In the genomic region with DNA sequence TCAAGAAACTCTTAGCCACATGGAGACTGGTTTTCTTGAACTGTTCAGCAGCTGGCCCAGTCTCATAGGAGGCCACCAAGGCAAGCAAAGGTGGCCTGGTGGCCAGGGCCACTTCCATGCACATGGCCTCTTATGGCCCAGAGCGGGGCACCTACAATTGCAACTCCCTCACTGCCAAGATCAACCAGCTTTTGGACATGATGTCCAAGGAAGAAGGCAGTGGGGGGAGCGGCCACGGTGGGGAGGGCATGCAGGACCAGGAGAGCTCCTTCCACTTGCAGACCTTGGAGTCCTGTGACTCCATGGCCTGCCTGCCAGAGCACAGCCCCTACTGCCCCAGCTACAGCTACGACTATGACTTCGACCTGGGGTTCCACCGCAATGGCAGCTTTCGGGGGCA, we compare ENCODE assay signal across 36 cellular contexts.
"Had no signal": no experiment of that assay in that cellular context is flagged by ENCODE, and none has a peak within 500 bp of the region (broad histone marks: within the 10 kb centered on the region; RNA-seq: fewer than 3 reads in every experiment).

No MANE protein-coding gene starts in this region.

- DNase-seq: activated B cell treated with CpG ODN at 0.5 μM for 24 hours; activated CD4-positive, alpha-beta memory T cell treated with anti-CD3 and anti-CD28 coated beads for 36 hours; activated CD4-positive, alpha-beta T cell treated with anti-CD3 and anti-CD28 coated beads for 4 hours; activated CD4-positive, alpha-beta T cell treated with anti-CD3 and anti-CD28 coated beads, Interleukin-2, amount 10 ng/mL, durations not matched to agents 24 days and 14 days; activated CD4-positive, alpha-beta T cell treated with anti-CD3 and anti-CD28 coated beads, Interleukin-2, amount 50 U/mL, for 1 hour; activated CD4-positive, alpha-beta T cell treated with anti-CD3 and anti-CD28 coated beads, Interleukin-2, amount 50 U/mL, for 4 hours; activated CD4-positive, CD25-positive, alpha-beta regulatory T cell treated with anti-CD3 and anti-CD28 coated beads, Interleukin-2, amount 50 U/mL, for 72 hours; activated CD8-positive, alpha-beta memory T cell treated with anti-CD3 and anti-CD28 coated beads, Interleukin-2, amount 50 U/mL, for 4 hours; activated CD8-positive, alpha-beta T cell treated with anti-CD3 and anti-CD28 coated beads for 36 hours; activated effector memory CD4-positive, alpha-beta T cell treated with anti-CD3 and anti-CD28 coated beads, Interleukin-2, amount 50 U/mL, for 16 hours; activated gamma-delta T cell treated with Interleukin-2 at 50 U/mL for 16 hours; activated naive CD4-positive, alpha-beta T cell; activated naive CD4-positive, alpha-beta T cell treated with anti-CD3 and anti-CD28 coated beads for 36 hours; activated naive CD4-positive, alpha-beta T cell treated with anti-CD3 and anti-CD28 coated beads, Interleukin-2, amount 50 U/mL, for 16 hours; activated naive CD8-positive, alpha-beta T cell treated with anti-CD3 and anti-CD28 coated beads for 36 hours; activated T-cell treated with anti-CD3 and anti-CD28 coated beads for 4 hours; activated T-cell treated with anti-CD3 and anti-CD28 coated beads, Interleukin-2, amount 50 U/mL, for 1 hour; activated T-cell treated with anti-CD3 and anti-CD28 coated beads, Interleukin-2, amount 50 U/mL, for 4 hours; activated T-cell treated with anti-CD3 and anti-CD28 coated beads, Interleukin-2, amount 50 U/mL, for 72 hours; adrenal gland; amniotic stem cell; caudate nucleus; cerebellar nuclear complex; T-helper 1 cell; T-helper 2 cell; T-helper 9 cell had no signal

- H3K27ac ChIP-seq: adrenal gland, ascending aorta, cardiac muscle cell, VCaP had no signal

- H3K4me1 ChIP-seq: adrenal gland, ascending aorta had no signal

- H3K36me3 Mint-ChIP-seq: activated CD4-positive, alpha-beta memory T cell treated with anti-CD3 and anti-CD28 coated beads for 36 hours; activated naive CD8-positive, alpha-beta T cell treated with anti-CD3 and anti-CD28 coated beads for 36 hours; brain had no signal

- H3K4me3 ChIP-seq: adrenal gland, ascending aorta, cardiac muscle cell had no signal

- H3K4me3 Mint-ChIP-seq: activated B cell treated with CpG ODN at 0.5 μM for 24 hours; activated CD4-positive, alpha-beta memory T cell treated with anti-CD3 and anti-CD28 coated beads for 36 hours; activated CD4-positive, alpha-beta T cell treated with anti-CD3 and anti-CD28 coated beads, Interleukin-2, amount 10 ng/mL, durations not matched to agents 24 days and 14 days; activated CD8-positive, alpha-beta T cell treated with anti-CD3 and anti-CD28 coated beads for 36 hours; activated naive CD4-positive, alpha-beta T cell treated with anti-CD3 and anti-CD28 coated beads for 36 hours; activated naive CD8-positive, alpha-beta T cell treated with anti-CD3 and anti-CD28 coated beads for 36 hours; activated T-cell treated with anti-CD3 and anti-CD28 coated beads, Interleukin-2, amount 50 U/mL, for 4 hours; activated T-cell treated with anti-CD3 and anti-CD28 coated beads, Interleukin-2, amount 50 U/mL, for 72 hours; activated T-helper 1 cell treated with anti-CD3 and anti-CD28 coated beads, Interleukin-12 subunit alpha, Interleukin-12 subunit beta, Interleukin-2, Interleukin-4 antibody, amounts not matched to agents 30 ng/mL and 10 ng/mL and 1 ng/mL, durations not matched to agents 14 hours and 24 hours and 36 hours; activated T-helper 17 cell treated with anti-CD3 and anti-CD28 coated beads, Interleukin-2, amount 50 U/mL, for 72 hours; brain; central memory CD8-positive, alpha-beta T cell; T-helper 1 cell treated with Interleukin-12 subunit alpha and Interleukin-12 subunit beta and Interleukin-4 antibody, amounts not matched to agents 30 μg/mL and 1 μg/mL, for 36 hours; T-helper 2 cell treated with Interferon-gamma antibody and Interleukin-4, amounts not matched to agents 5 μg/mL and 100 μg/mL, for 36 hours had no signal

- H3K27me3 ChIP-seq: adrenal gland, ascending aorta, cardiac muscle cell had no signal

- H3K36me3 ChIP-seq: adrenal gland, ascending aorta, cardiac muscle cell had no signal

- H3K4me1 Mint-ChIP-seq: activated B cell treated with CpG ODN at 0.5 μM for 24 hours; activated CD4-positive, alpha-beta T cell treated with anti-CD3 and anti-CD28 coated beads, Interleukin-2, amount 10 ng/mL, durations not matched to agents 24 days and 14 days; activated naive CD8-positive, alpha-beta T cell treated with anti-CD3 and anti-CD28 coated beads for 36 hours; activated T-helper 17 cell treated with anti-CD3 and anti-CD28 coated beads, Interleukin-2, amount 50 U/mL, for 72 hours; brain; central memory CD8-positive, alpha-beta T cell had no signal

- H3K9me3 ChIP-seq: adrenal gland, ascending aorta had no signal

- H3K27ac Mint-ChIP-seq: activated B cell treated with CpG ODN at 0.5 μM for 24 hours; activated CD4-positive, alpha-beta memory T cell treated with anti-CD3 and anti-CD28 coated beads for 36 hours; activated CD4-positive, alpha-beta T cell treated with anti-CD3 and anti-CD28 coated beads, Interleukin-2, amount 10 ng/mL, durations not matched to agents 24 days and 14 days; activated CD8-positive, alpha-beta T cell treated with anti-CD3 and anti-CD28 coated beads for 36 hours; activated naive CD4-positive, alpha-beta T cell treated with anti-CD3 and anti-CD28 coated beads for 36 hours; activated naive CD4-positive, alpha-beta T cell treated with anti-CD3 and anti-CD28 coated beads, Interleukin-2, amount 50 U/mL, for 72 hours; activated naive CD8-positive, alpha-beta T cell treated with anti-CD3 and anti-CD28 coated beads for 36 hours; activated T-cell treated with anti-CD3 and anti-CD28 coated beads, Interleukin-2, amount 50 U/mL, for 72 hours; activated T-helper 1 cell treated with anti-CD3 and anti-CD28 coated beads, Interleukin-12 subunit alpha, Interleukin-12 subunit beta, Interleukin-2, Interleukin-4 antibody, amounts not matched to agents 30 ng/mL and 10 ng/mL and 1 ng/mL, durations not matched to agents 14 hours and 24 hours and 36 hours; activated T-helper 17 cell treated with anti-CD3 and anti-CD28 coated beads, Interleukin-2, amount 50 U/mL, for 72 hours; brain; T-helper 1 cell treated with Interleukin-12 subunit alpha and Interleukin-12 subunit beta and Interleukin-4 antibody, amounts not matched to agents 30 μg/mL and 1 μg/mL, for 36 hours; T-helper 2 cell treated with Interferon-gamma antibody and Interleukin-4, amounts not matched to agents 5 μg/mL and 100 μg/mL, for 36 hours had no signal

- ATAC-seq: activated CD8-positive, alpha-beta T cell treated with anti-CD3 and anti-CD28 coated beads for 36 hours; activated naive CD4-positive, alpha-beta T cell treated with anti-CD3 and anti-CD28 coated beads, Interleukin-2, amount 50 U/mL, for 72 hours; activated T-cell treated with anti-CD3 and anti-CD28 coated beads, Interleukin-2, amount 50 U/mL, for 4 hours; activated T-cell treated with anti-CD3 and anti-CD28 coated beads, Interleukin-2, amount 50 U/mL, for 72 hours; activated T-helper 17 cell treated with anti-CD3 and anti-CD28 coated beads, Interleukin-2, amount 50 U/mL, for 72 hours had no signal

- H3K27me3 Mint-ChIP-seq: activated B cell treated with CpG ODN at 0.5 μM for 24 hours; activated CD4-positive, alpha-beta memory T cell treated with anti-CD3 and anti-CD28 coated beads for 36 hours; activated CD4-positive, alpha-beta T cell treated with anti-CD3 and anti-CD28 coated beads, Interleukin-2, amount 10 ng/mL, durations not matched to agents 24 days and 14 days; activated CD8-positive, alpha-beta T cell treated with anti-CD3 and anti-CD28 coated beads for 36 hours; activated naive CD8-positive, alpha-beta T cell treated with anti-CD3 and anti-CD28 coated beads for 36 hours; activated T-helper 17 cell treated with anti-CD3 and anti-CD28 coated beads, Interleukin-2, amount 50 U/mL, for 72 hours; brain; central memory CD8-positive, alpha-beta T cell had no signal
